In the genomic region with DNA sequence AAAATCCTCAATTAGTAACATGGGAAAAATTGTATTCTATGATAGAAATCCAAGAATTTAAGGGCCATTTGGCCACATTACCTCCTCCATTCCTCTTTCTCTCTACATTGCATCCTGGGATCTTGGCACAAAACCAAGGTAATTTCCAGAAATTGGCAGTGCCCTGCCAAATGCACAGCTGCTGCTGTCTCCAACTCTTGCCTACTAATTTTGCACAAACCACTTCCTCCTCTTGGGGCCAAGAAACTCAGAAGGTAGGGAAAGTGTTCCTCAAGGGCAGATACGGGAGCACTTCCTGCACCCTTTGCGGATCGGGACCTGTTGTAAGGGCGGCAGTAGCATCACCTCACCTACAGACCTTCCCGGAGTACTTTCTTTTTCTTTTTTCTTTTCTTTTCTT, we compare ENCODE assay signal across 11 cellular contexts. TPM values are rescaled to one million over a fixed set of nuclear protein-coding genes. Genes with fewer than 3 reads are reported as not detected.
DNase-seq lines count a peak whose midpoint lies in the region; ATAC-seq, FAIRE-seq and TF ChIP-seq lines count a peak whose summit lies in the region.
"Had no signal": no experiment of that assay in that cellular context is flagged by ENCODE, and none has a peak within 500 bp of the region (broad histone marks: within the 10 kb centered on the region; RNA-seq: fewer than 3 reads in every experiment).

No MANE protein-coding gene starts in this region.

- DNase-seq in DMS153 (lab: John Stamatoyannopoulos, UW) (peak; percentile 82), DMS153 treated with DMSO at 0.1 percent for 48 hours (lab: John Stamatoyannopoulos, UW; ENCODE audit: unreplicated experiment) (no peak), NCI-H2171 (lab: John Stamatoyannopoulos, UW) (peak; percentile 84), bronchial epithelial cell (ENCODE audit: low read depth) (peak; percentile 77), skeletal muscle cell (ENCODE audit: low read depth) (peak; percentile 8)
- no peak for DNase-seq in effector memory CD4-positive, alpha-beta T cell
- DNase-seq in NK-92 treated with Interleukin-12 subunit alpha and Interleukin-12 subunit beta, amount 100 ng/mL, for 24 hours (lab: John Stamatoyannopoulos, UW) = no peak
- DNase-seq: activated CD8-positive, alpha-beta memory T cell treated with anti-CD3 and anti-CD28 coated beads for 24 hours; kidney glomerular epithelial cell had no signal

- no peak for FAIRE-seq in bronchial epithelial cell (lab: Jason Lieb, UNC)

- no peak overlapping the region for H3K27ac ChIP-seq in effector memory CD4-positive, alpha-beta T cell (ENCODE audit: insufficient read depth, low read length, poor library complexity, severe bottlenecking)
- H3K27ac ChIP-seq: 22Rv1 had no signal

- H3K4me1 ChIP-seq in effector memory CD4-positive, alpha-beta T cell (ENCODE audit: control insufficient read depth, insufficient read depth, low read length, poor library complexity, severe bottlenecking) = no peaks in the 10 kb centered on the region

- H3K9me3 ChIP-seq in effector memory CD4-positive, alpha-beta T cell (ENCODE audit: control insufficient read depth, low read length) = no peaks in the 10 kb centered on the region

- H3K27me3 ChIP-seq in bronchial epithelial cell (ENCODE audit: control insufficient read depth, insufficient read depth, low read length) = no peaks in the 10 kb centered on the region
- no peaks in the 10 kb centered on the region for H3K27me3 ChIP-seq in effector memory CD4-positive, alpha-beta T cell (replicated peaks; ENCODE audit: control insufficient read depth, insufficient read depth, low read length, poor library complexity, severe bottlenecking)

- H3K36me3 ChIP-seq in bronchial epithelial cell (ENCODE audit: control insufficient read depth, insufficient read depth, low read length) = no peaks in the 10 kb centered on the region
- no peaks in the 10 kb centered on the region for H3K36me3 ChIP-seq in effector memory CD4-positive, alpha-beta T cell (ENCODE audit: control insufficient read depth, insufficient read depth, low read length)

- no peak for TF ChIP-seq CTCF in bronchial epithelial cell (IDR thresholded peaks at IDR 0.05; ENCODE audit: insufficient read depth, low read length, severe bottlenecking)

- H3K4me3 ChIP-seq in bronchial epithelial cell (ENCODE audit: low read depth, low read length) (no peak overlapping the region), skeletal muscle cell (ENCODE audit: low read depth, low read length) (no peak overlapping the region)
- H3K4me3 ChIP-seq in effector memory CD4-positive, alpha-beta T cell (ENCODE audit: insufficient read depth, low read depth, low read length, poor library complexity, severe bottlenecking) = no peak overlapping the region

- no peak for ATAC-seq in HG02852 (IDR thresholded peaks at IDR 0.05; ENCODE audit: unreplicated experiment)

RNA-seq across cellular contexts. Expression of gene MAP3K13, which starts 57.8 kb away (rescaled TPM):
- total RNA-seq in bronchial epithelial cell = 14.5 and 25.6 TPM in 2 replicates

Comparison
In these comparisons a context has a peak if more than half of its experiments do, and no peak if none do; other contexts are left out.
1. DNase-seq: peak in DMS153 (single experiment), NCI-H2171 (single experiment), bronchial epithelial cell (single experiment) and skeletal muscle cell (single experiment); none in DMS153 treated with DMSO at 0.1 percent for 48 hours (single experiment), effector memory CD4-positive, alpha-beta T cell (0 of 3) and NK-92 treated with Interleukin-12 subunit alpha and Interleukin-12 subunit beta, amount 100 ng/mL, for 24 hours (single experiment).